1 cellular context compared by ENCODE assay signal in genomic region chr14:49687942-49688700, GRCh38.
TF ChIP-seq lines count a peak whose summit lies in the region.

Gene POLE2 (minus strand): TSS chr14:49688214. CDS start chr14:49688203, 11 bp downstream.

TF ChIP-seq in HepG2, 621 proteins besides CTCF, POLR2A, EP300 and RAD21 (continued from another document and continues in another):
- peak; percentile 70; the same call in 1 of the 2 replicates for TF ChIP-seq MTERF4 (CRISPR knock-in tag; IDR thresholded peaks at IDR 0.05)
- peak; percentile 97 for TF ChIP-seq ZNF142 (CRISPR knock-in tag; IDR thresholded peaks at IDR 0.05)
- TF ChIP-seq ATRX (CRISPR knock-in tag; IDR thresholded peaks at IDR 0.05; ENCODE audit: borderline replicate concordance) = no peak
- peak; percentile 92 for TF ChIP-seq ZNF574 (CRISPR knock-in tag; IDR thresholded peaks at IDR 0.05)
- peak; percentile 14 for TF ChIP-seq CBX1 (IDR thresholded peaks at IDR 0.05; ENCODE audit: low read depth)
- no peak for TF ChIP-seq FOSL1 (CRISPR knock-in tag; IDR thresholded peaks at IDR 0.05; ENCODE audit: borderline replicate concordance)
- no peak for TF ChIP-seq FOXK1 (CRISPR knock-in tag; IDR thresholded peaks at IDR 0.05; ENCODE audit: borderline replicate concordance, low read depth)
- no peak for TF ChIP-seq ZNF549 (CRISPR knock-in tag; IDR thresholded peaks at IDR 0.05)
- TF ChIP-seq ZNF768 (CRISPR knock-in tag; IDR thresholded peaks at IDR 0.05) = no peak
- peak; percentile 61 for TF ChIP-seq KLF6 (CRISPR knock-in tag; IDR thresholded peaks at IDR 0.05)
- no peak for TF ChIP-seq ZNF75D (CRISPR knock-in tag; IDR thresholded peaks at IDR 0.05; ENCODE audit: borderline replicate concordance)
- TF ChIP-seq MAFG (CRISPR knock-in tag; IDR thresholded peaks at IDR 0.05) = 0 out of 2 replicates have a peak, but pooled peaks have one; percentile 32
- TF ChIP-seq GPN1 (CRISPR knock-in tag; IDR thresholded peaks at IDR 0.05; ENCODE audit: borderline replicate concordance) = peak; percentile 32; the same call in 1 of the 2 replicates
- TF ChIP-seq ZNF724P (CRISPR knock-in tag; IDR thresholded peaks at IDR 0.05; ENCODE audit: borderline replicate concordance) = peak; percentile 92; the same call in 1 of the 2 replicates
- TF ChIP-seq DNMT1 (CRISPR knock-in tag; IDR thresholded peaks at IDR 0.05) = peak; percentile 74; the same call in 1 of the 2 replicates
- no peak for TF ChIP-seq NCOR1 (IDR thresholded peaks at IDR 0.05; ENCODE audit: borderline replicate concordance, low read length)
- 0 out of 2 replicates have a peak, but pooled peaks have one; percentile 32 for TF ChIP-seq ZNF414 (CRISPR knock-in tag; IDR thresholded peaks at IDR 0.05)
- TF ChIP-seq E2F2 (CRISPR knock-in tag; IDR thresholded peaks at IDR 0.05; ENCODE audit: borderline replicate concordance) = peak; percentile 57; the same call in 1 of the 2 replicates
- TF ChIP-seq PAWR (CRISPR knock-in tag; IDR thresholded peaks at IDR 0.05; ENCODE audit: borderline replicate concordance) = peak; percentile 91; the same call in 1 of the 2 replicates
- peak; percentile 56; the same call in 1 of the 2 replicates for TF ChIP-seq SATB2 (CRISPR knock-in tag; IDR thresholded peaks at IDR 0.05)
- TF ChIP-seq KLF16 (CRISPR knock-in tag; IDR thresholded peaks at IDR 0.05) = peak in 1 of 2 experiments; percentile 78; a peak in 3 of 4 replicates
- TF ChIP-seq SALL2 (CRISPR knock-in tag; IDR thresholded peaks at IDR 0.05) = no peak
- TF ChIP-seq CCAR2 (optimal IDR thresholded peaks at IDR 0.05; ENCODE audit: low read depth, low read length) = no peak
- peak; percentile 97 for TF ChIP-seq ZNF274 (CRISPR knock-in tag; IDR thresholded peaks at IDR 0.05)
- no peak for TF ChIP-seq ZSCAN9 (CRISPR knock-in tag; IDR thresholded peaks at IDR 0.05; ENCODE audit: borderline replicate concordance)
- TF ChIP-seq ZNF598 (CRISPR knock-in tag; IDR thresholded peaks at IDR 0.05; ENCODE audit: borderline replicate concordance) = peak; percentile 93
- peak; percentile 89 for TF ChIP-seq ZNF670 (CRISPR knock-in tag; IDR thresholded peaks at IDR 0.05; ENCODE audit: borderline replicate concordance)
- TF ChIP-seq RNF219 (CRISPR knock-in tag; IDR thresholded peaks at IDR 0.05) = no peak
- no peak for TF ChIP-seq FLYWCH1 (CRISPR knock-in tag; IDR thresholded peaks at IDR 0.05)
- no peak for TF ChIP-seq ZBTB40 (IDR thresholded peaks at IDR 0.05)
- TF ChIP-seq ZBTB40 (CRISPR knock-in tag; IDR thresholded peaks at IDR 0.05) = peak; percentile 76
- no peak for TF ChIP-seq XBP1 (CRISPR knock-in tag; IDR thresholded peaks at IDR 0.05)
- TF ChIP-seq NKX3-1 (CRISPR knock-in tag; IDR thresholded peaks at IDR 0.05) = peak; percentile 61; the same call in 1 of the 2 replicates
- 0 out of 2 replicates have a peak, but pooled peaks have one; percentile 60 for TF ChIP-seq ZNF546 (CRISPR knock-in tag; conservative IDR thresholded peaks at IDR 0.05)
- TF ChIP-seq ZNF263 (CRISPR knock-in tag; IDR thresholded peaks at IDR 0.05) = peak; percentile 62; the same call in 1 of the 2 replicates
- TF ChIP-seq ATF7 (IDR thresholded peaks at IDR 0.05) = no peak
- TF ChIP-seq ATF7 (CRISPR knock-in tag; IDR thresholded peaks at IDR 0.05) = no peak; the same call in 1 of the 2 replicates
